Comparison of ENCODE assay signal across 8 cellular contexts in the genomic region with DNA sequence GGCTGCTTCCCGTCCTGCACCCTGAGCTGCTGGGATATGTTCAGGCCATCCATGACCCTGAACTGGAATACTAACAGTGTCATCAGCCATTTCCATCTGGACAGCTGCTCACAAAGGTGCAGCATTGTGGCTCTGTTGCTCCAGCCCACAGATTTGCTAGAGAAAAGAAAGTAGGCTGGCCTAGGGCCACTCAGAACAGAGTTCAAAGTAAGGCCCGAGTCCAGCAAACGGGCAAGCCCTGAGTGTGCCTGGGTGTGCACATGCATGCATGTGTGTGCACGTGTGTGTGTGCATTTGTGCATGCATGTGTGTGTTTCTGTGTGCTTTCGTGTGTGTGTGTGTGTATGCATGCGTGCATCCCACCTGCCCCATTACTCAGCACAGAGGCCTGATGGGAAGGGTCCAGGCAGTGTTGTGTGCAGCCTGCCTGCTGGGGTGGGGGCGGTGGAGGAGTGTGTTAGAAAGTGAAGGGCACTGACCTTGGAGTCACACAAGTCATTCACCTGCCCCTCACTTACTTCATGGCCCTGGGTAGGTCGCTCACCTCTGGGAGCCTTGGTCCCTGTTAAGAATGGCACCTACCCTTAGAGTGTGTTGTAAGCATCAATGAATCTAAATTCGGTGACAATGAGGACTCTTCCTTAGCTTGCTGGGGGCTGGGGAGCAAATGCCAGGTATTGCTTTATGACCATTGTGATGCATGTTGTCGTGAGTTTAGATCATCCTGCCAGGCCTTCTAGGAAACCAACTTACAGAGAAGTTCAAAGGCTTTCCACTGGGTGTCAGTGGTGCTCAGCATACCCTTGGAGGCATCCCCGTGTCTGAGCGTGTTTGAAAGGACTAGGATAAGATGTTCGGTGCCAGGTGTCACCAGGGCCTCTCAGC. TPM values are rescaled to one million over a fixed set of nuclear protein-coding genes. Genes with fewer than 3 reads are reported as not detected.
A peak's percentile ranks its signal among the peaks of the same experiment; 100 is the strongest.
DNase-seq lines count a peak whose midpoint lies in the region; ATAC-seq and TF ChIP-seq lines count a peak whose summit lies in the region.

No MANE protein-coding gene starts in this region.

- H3K27me3 ChIP-seq in SJCRH30 (no peaks in the 10 kb centered on the region), tibial artery (peaks cover 0 to 8% of the 10 kb centered on the region in 2 donors)

- peak; percentile 39 for DNase-seq in stimulated activated CD4-positive, alpha-beta T cell treated with anti-CD3 and anti-CD28 coated beads, Interleukin-15, amount 100 ng/mL, for 24 hours
- no peak for DNase-seq in stimulated activated CD4-positive, alpha-beta T cell treated with anti-CD3 and anti-CD28 coated beads, Interleukin-4, amount 100 ng/mL, for 4 hours
- DNase-seq in NAMALWA (ENCODE audit: low spot score) = peak; percentile 66
- DNase-seq in SJCRH30 = peak; percentile 61 to 76
- no peak for DNase-seq in chondrocyte (ENCODE audit: low spot score)
- peak; percentile 80 for DNase-seq in left kidney (ENCODE audit: low read depth, low spot score)
- no peak for DNase-seq in tibial artery

- no peak overlapping the region for H3K4me3 Mint-ChIP-seq in chondrocyte (ENCODE audit: unreplicated experiment)

- peaks cover 3% of the 10 kb centered on the region for H3K36me3 Mint-ChIP-seq in chondrocyte (ENCODE audit: low read depth)

- TF ChIP-seq CTCF in chondrocyte (IDR thresholded peaks at IDR 0.05) = peak; percentile 78
- peak; percentile 25 to 30 for TF ChIP-seq CTCF in tibial artery (IDR thresholded peaks at IDR 0.05)

- H3K4me1 Mint-ChIP-seq in chondrocyte (ENCODE audit: low read depth) = peaks cover 9% of the 10 kb centered on the region

- H3K27ac ChIP-seq in SJCRH30 (no peak overlapping the region), tibial artery (no peak overlapping the region)

- H3K9me3 ChIP-seq in SJCRH30 (replicated peaks) (no peaks in the 10 kb centered on the region), tibial artery (no peaks in the 10 kb centered on the region)

- H3K4me3 ChIP-seq in SJCRH30 (no peak overlapping the region), tibial artery (no peak overlapping the region)

- H3K4me1 ChIP-seq in SJCRH30 (no peaks in the 10 kb centered on the region), tibial artery (no peaks in the 10 kb centered on the region)

- intact Hi-C loops in tibial artery (cut with DNase I; ENCODE audit: low total_unique reads) = loop anchor here (5.0 kb wide), 1 partner anchor 225 kb away; no protein-coding TSS in a partner anchor

- no peak overlapping the region for H3K27ac Mint-ChIP-seq in chondrocyte (ENCODE audit: unreplicated experiment)

- H3K36me3 ChIP-seq in SJCRH30 (no peaks in the 10 kb centered on the region), tibial artery (no peaks in the 10 kb centered on the region)

- no peak for ATAC-seq in HG02981 (IDR thresholded peaks at IDR 0.05; ENCODE audit: unreplicated experiment)

- H3K27me3 Mint-ChIP-seq in chondrocyte (ENCODE audit: low read depth) = peaks cover 10% of the 10 kb centered on the region

- peaks cover 2% of the 10 kb centered on the region for H3K9me3 Mint-ChIP-seq in chondrocyte (ENCODE audit: low read depth)

RNA-seq across cellular contexts. Expression of a gene that starts 53.2 kb away (rescaled TPM):
- total RNA-seq in SJCRH30 (2014; rRNA removed; shearing (Covaris generic)) = not detected in 2 replicates
- total RNA-seq in chondrocyte = not detected in 3 replicates

Comparison
In these comparisons a context has a peak if more than half of its experiments do, and no peak if none do; other contexts are left out.
1. DNase-seq: peak in stimulated activated CD4-positive, alpha-beta T cell treated with anti-CD3 and anti-CD28 coated beads, Interleukin-15, amount 100 ng/mL, for 24 hours (single experiment), NAMALWA (single experiment), SJCRH30 (2 of 2) and left kidney (single experiment); none in stimulated activated CD4-positive, alpha-beta T cell treated with anti-CD3 and anti-CD28 coated beads, Interleukin-4, amount 100 ng/mL, for 4 hours (0 of 2), chondrocyte (single experiment) and tibial artery (0 of 2).